ENCODE assay signal across 20 cellular contexts in the genomic region with DNA sequence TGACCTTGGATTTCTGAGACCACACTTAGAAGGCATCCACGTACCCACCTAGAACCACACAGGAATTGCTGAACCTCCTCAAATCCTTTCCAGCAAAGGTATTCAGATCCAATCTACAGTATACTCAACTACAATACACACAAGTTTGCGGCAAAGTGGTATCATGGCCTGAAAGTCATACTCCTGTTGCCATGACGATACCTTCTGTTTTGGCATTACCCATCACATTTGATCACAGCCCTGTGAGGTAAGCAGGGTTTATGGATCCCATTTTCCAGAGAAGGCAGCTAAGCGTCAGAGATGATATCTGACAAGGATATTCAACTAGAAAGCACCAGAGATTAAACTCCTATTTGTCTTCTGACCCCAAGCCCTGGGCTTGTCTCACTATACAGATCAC. TPM values are rescaled to one million over a fixed set of nuclear protein-coding genes. Genes with fewer than 3 reads are reported as not detected.
DNase-seq lines count a peak whose midpoint lies in the region; ATAC-seq, FAIRE-seq and TF ChIP-seq lines count a peak whose summit lies in the region.
"Had no signal": no experiment of that assay in that cellular context is flagged by ENCODE, and none has a peak within 500 bp of the region (broad histone marks: within the 10 kb centered on the region; RNA-seq: fewer than 3 reads in every experiment).

No MANE protein-coding gene starts in this region.

- H4K8ac ChIP-seq in IMR-90 (ENCODE audit: low read depth in 2 of 2, low read length in 2 of 2) (no peak overlapping the region), trophoblast cell (ENCODE audit: low read depth, low read length) (no peak overlapping the region)

- TF ChIP-seq RAD21 in IMR-90 (IDR thresholded peaks at IDR 0.05; ENCODE audit: low read length), result no peak

- H3K23ac ChIP-seq in IMR-90 (ENCODE audit: low read depth, low read length) (no peak overlapping the region), trophoblast cell (ENCODE audit: low read length) (peak overlapping the region; percentile 87)

- H3K18ac ChIP-seq in IMR-90 (ENCODE audit: low read depth, low read length), result no peak overlapping the region
- H3K18ac ChIP-seq in trophoblast cell (ENCODE audit: low read length), result no peak overlapping the region

- CTCF ChIA-PET in IMR-90 (lab: Yijun Ruan, JAX), result no interaction called here

- no peak overlapping the region for H3K4me3 Mint-ChIP-seq in astrocyte (ENCODE audit: unreplicated experiment)
- H3K4me3 Mint-ChIP-seq: CD4-positive, alpha-beta T cell had no signal

- H3K9me1 ChIP-seq in IMR-90 (ENCODE audit: insufficient read depth, low read length), result peaks cover 24% of the 10 kb centered on the region

- H3K4ac ChIP-seq in IMR-90 (ENCODE audit: low read depth, low read length) (peak overlapping the region; percentile 54; the same call in 1 of the 2 replicates), trophoblast cell (ENCODE audit: low read depth, low read length) (no peak overlapping the region)

- H3K36me3 Mint-ChIP-seq in astrocyte (ENCODE audit: low read depth, unreplicated experiment), result peaks cover 2% of the 10 kb centered on the region

- H2BK20ac ChIP-seq in IMR-90 (ENCODE audit: low read depth, low read length), result 0 out of 2 replicates have a peak overlapping the region, but pooled peaks have one; percentile 44

- no peaks in the 10 kb centered on the region for H3K9me3 Mint-ChIP-seq in astrocyte (ENCODE audit: unreplicated experiment)
- H3K9me3 Mint-ChIP-seq: CD4-positive, alpha-beta T cell had no signal

- no peak overlapping the region for H4K5ac ChIP-seq in IMR-90 (ENCODE audit: low read depth, low read length)

- H3K27me3 ChIP-seq in IMR-90 (ENCODE audit: control insufficient read depth, insufficient read depth, low read length) (no peaks in the 10 kb centered on the region), astrocyte (ENCODE audit: insufficient read depth, low read length) (no peaks in the 10 kb centered on the region), trophoblast cell (ENCODE audit: insufficient read depth, low read length) (no peaks in the 10 kb centered on the region)

- POLR2A ChIA-PET in IMR-90 (lab: Charles Lee; ENCODE audit: unreplicated experiment), result no interaction called here

- ATAC-seq in IMR-90 (ENCODE audit: low read depth), result no peak
- ATAC-seq in HG02970 (IDR thresholded peaks at IDR 0.05; ENCODE audit: low FRiP score, unreplicated experiment), result no peak
- ATAC-seq: A549 had no signal

- DNase-seq in DMS53 (lab: John Stamatoyannopoulos, UW) (peak; percentile 30), DMS53 treated with DMSO at 0.1 percent for 48 hours (lab: John Stamatoyannopoulos, UW; ENCODE audit: unreplicated experiment) (no peak), IMR-90 (no peak), astrocyte (ENCODE audit: low read depth) (no peak), trophoblast cell (no peak), NCI-H2171 treated with DMSO at 0.1 percent for 48 hours (lab: John Stamatoyannopoulos, UW) (no peak), NCI-H2196 (lab: John Stamatoyannopoulos, UW; ENCODE audit: unreplicated experiment) (no peak)
- DNase-seq: AML-193; Caco-2; CD4-positive, alpha-beta T cell; DMS79 treated with DMSO at 0.1 percent for 48 hours; GF-D8 had no signal

- H3K79me1 ChIP-seq in IMR-90 (ENCODE audit: low read depth in 1 of 2, low read length in 2 of 2), result peaks cover 17 to 47% of the 10 kb centered on the region in 2 experiments
- H3K79me1 ChIP-seq in trophoblast cell (ENCODE audit: low read length), result no peaks in the 10 kb centered on the region

- H4K12ac ChIP-seq in trophoblast cell (ENCODE audit: low read depth, low read length), result no peak overlapping the region

- H3K9me3 ChIP-seq in IMR-90 (ENCODE audit: control insufficient read depth, insufficient read depth, low read length) (no peaks in the 10 kb centered on the region; the same call in 1 of the 2 replicates), astrocyte (ENCODE audit: insufficient read depth, low read depth, low read length) (no peaks in the 10 kb centered on the region), trophoblast cell (ENCODE audit: insufficient read depth, low read depth, low read length) (no peaks in the 10 kb centered on the region)
- H3K9me3 ChIP-seq: A549, Caco-2, HAP-1 had no signal

- H3K4me1 Mint-ChIP-seq in astrocyte (ENCODE audit: low read depth, unreplicated experiment), result peaks cover 25% of the 10 kb centered on the region

- H2BK15ac ChIP-seq in IMR-90 (ENCODE audit: low read depth, low read length), result no peak overlapping the region

- H2AK5ac ChIP-seq in IMR-90 (ENCODE audit: low read depth, low read length) (peak overlapping the region; percentile 27; the same call in 1 of the 2 replicates), trophoblast cell (ENCODE audit: low read length) (no peak overlapping the region)

- intact Hi-C loops in IMR-90 (cut with micrococcal nuclease), result no loop called here

- dilution Hi-C loops in IMR-90 (cut with HindIII; ENCODE audit: low sequenced_read_pairs, unreplicated experiment), result no loop called here

- in situ Hi-C loops in IMR-90 (cut with MboI; ENCODE audit: low sequenced_read_pairs), result no loop called here

- H3K9ac ChIP-seq in IMR-90 (ENCODE audit: low read depth, low read length), result no peak overlapping the region
- H3K9ac ChIP-seq in astrocyte (ENCODE audit: low read length), result no peak overlapping the region
- peak overlapping the region; percentile 41 for H3K9ac ChIP-seq in trophoblast cell (ENCODE audit: low read length)

- no peak overlapping the region for H2BK5ac ChIP-seq in IMR-90 (ENCODE audit: low read depth, low read length, poor library complexity, severe bottlenecking)
- no peak overlapping the region for H2BK5ac ChIP-seq in trophoblast cell (ENCODE audit: low read depth, low read length, poor library complexity)

- no peak for FAIRE-seq in astrocyte (lab: Jason Lieb, UNC)
- FAIRE-seq: A549, D721Med, H1, HTR-8/SVneo had no signal

- H4K91ac ChIP-seq in IMR-90 (ENCODE audit: insufficient read depth, low read depth, low read length), result no peak overlapping the region
- H4K91ac ChIP-seq in trophoblast cell (ENCODE audit: low read depth, low read length), result no peak overlapping the region

- TF ChIP-seq CTCF in IMR-90 (conservative IDR thresholded peaks at IDR 0.05; ENCODE audit: low read depth, low read length) (no peak), astrocyte (IDR thresholded peaks at IDR 0.05; ENCODE audit: insufficient read depth, low read depth, low read length) (no peak)

- no peak overlapping the region for H3K56ac ChIP-seq in IMR-90 (ENCODE audit: extremely low read depth, insufficient read depth, low read length)

- H3K36me3 ChIP-seq in IMR-90 (ENCODE audit: control insufficient read depth, insufficient read depth, low read length), result peaks cover 11% of the 10 kb centered on the region
- H3K36me3 ChIP-seq in astrocyte (ENCODE audit: insufficient read depth, low read length), result no peaks in the 10 kb centered on the region
- H3K36me3 ChIP-seq in trophoblast cell (ENCODE audit: control insufficient read depth in 1 of 2, insufficient read depth in 2 of 2, low read length in 2 of 2), result no peaks in the 10 kb centered on the region
- H3K36me3 ChIP-seq: HAP-1 had no signal

- peak overlapping the region; percentile 29 for H3K27ac Mint-ChIP-seq in astrocyte (ENCODE audit: unreplicated experiment)
- H3K27ac Mint-ChIP-seq: CD4-positive, alpha-beta T cell had no signal

- H2BK120ac ChIP-seq in IMR-90 (ENCODE audit: low read depth, low read length), result no peak overlapping the region
- no peak overlapping the region for H2BK120ac ChIP-seq in trophoblast cell (ENCODE audit: insufficient read depth, low read length, poor library complexity)

- no peaks in the 10 kb centered on the region for H3K27me3 Mint-ChIP-seq in astrocyte (ENCODE audit: low read depth, unreplicated experiment)
- H3K27me3 Mint-ChIP-seq: CD4-positive, alpha-beta T cell had no signal

- H4K20me1 ChIP-seq in IMR-90 (ENCODE audit: insufficient read depth, low read length), result peaks cover 9% of the 10 kb centered on the region; the same call in 1 of the 2 replicates
- H4K20me1 ChIP-seq in astrocyte (ENCODE audit: insufficient read depth, low read length), result peaks cover 13% of the 10 kb centered on the region

- TF ChIP-seq POLR2A in IMR-90 (IDR thresholded peaks at IDR 0.05; ENCODE audit: low read depth, low read length), result no peak

- no TSS peak for BruUV-seq in IMR-90 (replicated peaks; lab: Mats Ljungman, UMichigan)

- H3K4me1 ChIP-seq in IMR-90 (ENCODE audit: control insufficient read depth, insufficient read depth, low read length) (peaks cover 18% of the 10 kb centered on the region), astrocyte (ENCODE audit: insufficient read depth, low read length) (peaks cover 10% of the 10 kb centered on the region), trophoblast cell (ENCODE audit: control insufficient read depth in 1 of 2, insufficient read depth in 2 of 2, low read length in 2 of 2) (no peaks in the 10 kb centered on the region)
- H3K4me1 ChIP-seq: Caco-2, HAP-1 had no signal

- H2AK9ac ChIP-seq in IMR-90 (replicated peaks; ENCODE audit: low read depth, low read length, poor library complexity), result no peak overlapping the region

- H3K14ac ChIP-seq in IMR-90 (replicated peaks; ENCODE audit: low read depth, low read length) (no peak overlapping the region), trophoblast cell (ENCODE audit: low read length) (no peak overlapping the region)

- no peak overlapping the region for H2AFZ ChIP-seq in IMR-90 (replicated peaks; ENCODE audit: low read length, poor library complexity)
- no peak overlapping the region for H2AFZ ChIP-seq in astrocyte (ENCODE audit: low read depth, low read length)
- no peak overlapping the region for H2AFZ ChIP-seq in trophoblast cell (ENCODE audit: insufficient read depth, low read length, poor library complexity)

- H3K4me2 ChIP-seq in IMR-90 (ENCODE audit: low read depth, low read length) (no peak overlapping the region), astrocyte (ENCODE audit: low read length) (no peak overlapping the region), trophoblast cell (ENCODE audit: low read length) (no peak overlapping the region)
- H3K4me2 ChIP-seq: A549 had no signal

- H3K27ac ChIP-seq in IMR-90 (ENCODE audit: insufficient read depth, low read length) (no peak overlapping the region), astrocyte (ENCODE audit: low read depth, low read length) (no peak overlapping the region), trophoblast cell (ENCODE audit: low read depth, low read length) (no peak overlapping the region)
- H3K27ac ChIP-seq: 22Rv1, A549, C4-2B had no signal

- no peak overlapping the region for H2BK12ac ChIP-seq in trophoblast cell (ENCODE audit: low read length)

- H3K4me3 ChIP-seq in IMR-90 (ENCODE audit: insufficient read depth, low read depth, low read length) (no peak overlapping the region), astrocyte (ENCODE audit: insufficient read depth, low read depth, low read length) (no peak overlapping the region), trophoblast cell (ENCODE audit: low read depth, low read length) (no peak overlapping the region)
- H3K4me3 ChIP-seq: A549, HAP-1 had no signal

- WGBS in IMR-90 (ENCODE audit: extremely low coverage in 2 of 2, insufficient read length in 1 of 2), 2 experiments, result 86% methylated on average over 1 of the region's 4 CpGs; no CpG with 5 or more reads in 1 of the 2 experiments
- no CpG with 5 or more reads among the region's 4 CpGs for WGBS in trophoblast cell (ENCODE audit: extremely low coverage, insufficient coverage, insufficient read length)

- H3K79me2 ChIP-seq in astrocyte (ENCODE audit: insufficient read depth, low read length) (no peaks in the 10 kb centered on the region), trophoblast cell (ENCODE audit: control insufficient read depth, insufficient read depth, low read length, poor library complexity) (no peaks in the 10 kb centered on the region)

RNA-seq across cellular contexts. Expression of a gene that starts 32.8 kb away (rescaled TPM):
- 26.7 and 30.8 TPM in 2 replicates for total RNA-seq in IMR-90 (2012; rRNA removed)
- 9.8 and 12.1 TPM in 2 replicates for polyA plus RNA-seq in IMR-90 (2012; rRNA removed)
- 7.5 and 12.1 TPM in 2 replicates for polyA plus RNA-seq in IMR-90 (2012; cell fraction: cytosol; rRNA removed)
- polyA plus RNA-seq in IMR-90 (2012; cell fraction: nucleus; rRNA removed; ENCODE audit: low replicate concordance), result 6.0 and 7.7 TPM in 2 replicates
- total RNA-seq in astrocyte, result 22.3 and 25.6 TPM in 2 replicates
- polyA plus RNA-seq in trophoblast cell (2013), result 12.3 and 14.2 TPM in 2 replicates
